Comparison of ENCODE assay signal across 8 cellular contexts in genomic region chr17:17001874-17002520, GRCh38. TPM values are rescaled to one million over a fixed set of nuclear protein-coding genes. Genes with fewer than 3 reads are reported as not detected.
DNase-seq lines count a peak whose midpoint lies in the region; ATAC-seq and TF ChIP-seq lines count a peak whose summit lies in the region.

No MANE protein-coding gene starts in this region.

- H3K79me2 ChIP-seq in mammary epithelial cell (ENCODE audit: insufficient read depth, low read length) = no peaks in the 10 kb centered on the region

- CTCF ChIA-PET in activated B cell treated with CpG ODN at 0.5 μM for 24 hours (lab: Charles Lee) (interaction anchor here (0.7 kb wide), 1 partner anchor 75 kb away, joined by 3 read pairs; no protein-coding TSS in a partner anchor), mammary epithelial cell (lab: Charles Lee; ENCODE audit: low non-redundant PET) (no interaction called here)

- no peak overlapping the region for H3K27ac Mint-ChIP-seq in activated B cell treated with CpG ODN at 0.5 μM for 24 hours

- H3K9me3 Mint-ChIP-seq in activated B cell treated with CpG ODN at 0.5 μM for 24 hours = no peaks in the 10 kb centered on the region

- peak; percentile 92 for TF ChIP-seq CTCF in activated B cell treated with CpG ODN at 0.5 μM for 24 hours (IDR thresholded peaks at IDR 0.05)
- peak; percentile 83 to 96 for TF ChIP-seq CTCF in mammary epithelial cell (conservative IDR thresholded peaks at IDR 0.05 in 1 of 2, IDR thresholded peaks at IDR 0.05 in 1 of 2; ENCODE audit: extremely low read depth in 1 of 2, insufficient read depth in 1 of 2, low read depth in 1 of 2, low read length in 2 of 2)
- peak; percentile 96 for TF ChIP-seq CTCF in kidney epithelial cell (IDR thresholded peaks at IDR 0.05; ENCODE audit: insufficient read depth, low read length, poor library complexity, severe bottlenecking)

- no peaks in the 10 kb centered on the region for H3K4me1 ChIP-seq in mammary epithelial cell (ENCODE audit: insufficient read depth, low read length)

- H3K4me3 ChIP-seq in mammary epithelial cell (replicated peaks in 1 of 3; ENCODE audit: insufficient read depth in 1 of 3, low read depth in 2 of 3, low read length in 3 of 3) = no peak overlapping the region
- H3K4me3 ChIP-seq in kidney epithelial cell (ENCODE audit: low read depth, low read length) = no peak overlapping the region

- H3K27me3 ChIP-seq in mammary epithelial cell (ENCODE audit: insufficient read depth, low read length) (no peaks in the 10 kb centered on the region), kidney epithelial cell (ENCODE audit: control insufficient read depth, insufficient read depth, low read length) (no peaks in the 10 kb centered on the region)

- H3K36me3 ChIP-seq in mammary epithelial cell (ENCODE audit: insufficient read depth, low read length) (no peaks in the 10 kb centered on the region), kidney epithelial cell (ENCODE audit: control insufficient read depth, insufficient read depth, low read length) (no peaks in the 10 kb centered on the region)

- H3K27me3 Mint-ChIP-seq in activated B cell treated with CpG ODN at 0.5 μM for 24 hours = no peaks in the 10 kb centered on the region

- no peaks in the 10 kb centered on the region for H4K20me1 ChIP-seq in mammary epithelial cell (ENCODE audit: insufficient read depth, low read length)

- peaks cover 4% of the 10 kb centered on the region for H3K4me1 Mint-ChIP-seq in activated B cell treated with CpG ODN at 0.5 μM for 24 hours

- peak; percentile 85 for DNase-seq in DMS53 (lab: John Stamatoyannopoulos, UW)
- peak; percentile 41 for DNase-seq in NCI-H2196 treated with DMSO at 0.1 percent for 48 hours (lab: John Stamatoyannopoulos, UW; ENCODE audit: unreplicated experiment)
- peak; percentile 76 for DNase-seq in activated B cell treated with CpG ODN at 0.5 μM for 24 hours
- DNase-seq in mammary epithelial cell = peak; percentile 55
- DNase-seq in kidney epithelial cell (ENCODE audit: low read depth) = no peak
- DNase-seq in stimulated activated CD4-positive, alpha-beta T cell treated with anti-CD3 and anti-CD28 coated beads, Interleukin-2, amount 100 ng/mL, for 48 hours = peak; percentile 77 to 86

- no peak overlapping the region for H3K4me3 Mint-ChIP-seq in activated B cell treated with CpG ODN at 0.5 μM for 24 hours

- POLR2A ChIA-PET in activated B cell treated with CpG ODN at 0.5 μM for 24 hours (lab: Charles Lee) = no interaction called here

- dilution Hi-C loops in mammary epithelial cell (cut with HindIII; ENCODE audit: low sequenced_read_pairs) = no loop called here

- no peak overlapping the region for H3K9ac ChIP-seq in mammary epithelial cell (ENCODE audit: insufficient read depth, low read length)

- H3K36me3 Mint-ChIP-seq in activated B cell treated with CpG ODN at 0.5 μM for 24 hours (ENCODE audit: low read depth) = no peaks in the 10 kb centered on the region

- no peak overlapping the region for H3K4me2 ChIP-seq in mammary epithelial cell (ENCODE audit: insufficient read depth, low read depth, low read length)

- BruUV-seq in mammary epithelial cell (replicated peaks; lab: Mats Ljungman, UMichigan) = no TSS peak

- no peak overlapping the region for H3K27ac ChIP-seq in mammary epithelial cell (ENCODE audit: insufficient read depth, low read depth, low read length)

- in situ Hi-C loops in mammary epithelial cell (cut with MboI; ENCODE audit: low sequenced_read_pairs in 2 of 2) = loop anchor here in 1 of 2 donors (10.0 kb wide), 1 partner anchor 313 kb away; no protein-coding TSS in a partner anchor

- WGBS in mammary epithelial cell (ENCODE audit: low coverage, missing lambda C conversion rate) = 34% methylated on average over 14 of the region's 22 CpGs

- peak overlapping the region; percentile 36 for H2AFZ ChIP-seq in mammary epithelial cell (ENCODE audit: low read depth, low read length)

- H3K9me3 ChIP-seq in mammary epithelial cell (replicated peaks; ENCODE audit: insufficient read depth, low read length) = no peaks in the 10 kb centered on the region

- ATAC-seq in HG02759 (IDR thresholded peaks at IDR 0.05; ENCODE audit: unreplicated experiment) (peak; percentile 82), activated B cell treated with CpG ODN at 0.5 μM for 24 hours (ENCODE audit: low read depth) (peak; percentile 97), HG03565 (IDR thresholded peaks at IDR 0.05; ENCODE audit: unreplicated experiment) (no peak)

- intact Hi-C loops in activated B cell treated with CpG ODN at 0.5 μM for 24 hours (cut with micrococcal nuclease) = loop anchor here (1.0 to 10.0 kb wide), 4 partner anchors 110 to 640 kb away; partner anchors contain the start of genes FLCN and PLD6
- intact Hi-C loops in mammary epithelial cell (cut with micrococcal nuclease) = loop anchor here (1.0 to 10.0 kb wide), 8 partner anchors 73 to 640 kb away; partner anchors contain the start of genes FLCN and PLD6

RNA-seq across cellular contexts. Expression of gene TNFRSF13B, which starts 30.1 kb away (rescaled TPM):
- total RNA-seq in activated B cell treated with CpG ODN at 0.5 μM for 24 hours (316 and 342 TPM in 2 replicates), mammary epithelial cell (not detected), kidney epithelial cell (not detected in 2 replicates)
- polyA plus RNA-seq in mammary epithelial cell = not detected
- not detected for polyA minus RNA-seq in mammary epithelial cell

RNA-seq across cellular contexts. Expression of gene MPRIP, which starts 40.3 kb away (rescaled TPM):
- total RNA-seq in activated B cell treated with CpG ODN at 0.5 μM for 24 hours = 206 and 231 TPM in 2 replicates
- 100 to 1,000 TPM; 168 to 352 TPM for total RNA-seq in mammary epithelial cell
- polyA plus RNA-seq in mammary epithelial cell = 171 TPM
- polyA minus RNA-seq in mammary epithelial cell = 766 TPM
- total RNA-seq in kidney epithelial cell = 99.6 and 135 TPM in 2 replicates

Comparison
In these comparisons a context has a peak if more than half of its experiments do, and no peak if none do; other contexts are left out.
1. RNA of gene TNFRSF13B, which starts 30.1 kb away (total RNA-seq): 316 to 342 TPM in activated B cell treated with CpG ODN at 0.5 μM for 24 hours; not detected in mammary epithelial cell and not detected in kidney epithelial cell; every median in the first group is over 100 times any median in the second.
2. Peak in every context shown above with its lines, with median percentiles within 50 percentile points of each other: CTCF ChIP-seq.